ENCODE assay signal across 1 cellular context in the genomic region with DNA sequence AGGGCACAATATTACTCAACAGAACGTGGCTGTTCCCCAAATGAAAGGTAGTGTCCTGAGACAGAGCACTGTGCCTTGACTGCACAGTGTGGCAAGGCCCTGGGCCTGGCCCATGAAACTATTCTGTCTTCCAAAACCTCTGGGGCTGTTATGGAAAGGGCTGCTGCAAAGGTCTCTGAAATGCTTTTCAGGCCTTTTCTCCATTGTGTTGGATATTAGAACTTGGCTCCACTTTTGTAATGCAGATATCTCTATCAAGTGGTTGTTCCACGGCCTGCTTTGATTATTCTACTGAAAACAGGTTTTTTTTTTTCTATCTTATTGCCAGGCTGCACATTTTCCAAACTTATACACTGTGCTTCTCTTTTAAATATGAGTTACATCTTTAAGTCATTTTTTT.
TF ChIP-seq lines count a peak whose summit lies in the region.

No MANE protein-coding gene starts in this region.

TF ChIP-seq in WTC11, 78 proteins besides CTCF, POLR2A, EP300 and RAD21 (continued from another document):
- TF ChIP-seq, protein P1, sequence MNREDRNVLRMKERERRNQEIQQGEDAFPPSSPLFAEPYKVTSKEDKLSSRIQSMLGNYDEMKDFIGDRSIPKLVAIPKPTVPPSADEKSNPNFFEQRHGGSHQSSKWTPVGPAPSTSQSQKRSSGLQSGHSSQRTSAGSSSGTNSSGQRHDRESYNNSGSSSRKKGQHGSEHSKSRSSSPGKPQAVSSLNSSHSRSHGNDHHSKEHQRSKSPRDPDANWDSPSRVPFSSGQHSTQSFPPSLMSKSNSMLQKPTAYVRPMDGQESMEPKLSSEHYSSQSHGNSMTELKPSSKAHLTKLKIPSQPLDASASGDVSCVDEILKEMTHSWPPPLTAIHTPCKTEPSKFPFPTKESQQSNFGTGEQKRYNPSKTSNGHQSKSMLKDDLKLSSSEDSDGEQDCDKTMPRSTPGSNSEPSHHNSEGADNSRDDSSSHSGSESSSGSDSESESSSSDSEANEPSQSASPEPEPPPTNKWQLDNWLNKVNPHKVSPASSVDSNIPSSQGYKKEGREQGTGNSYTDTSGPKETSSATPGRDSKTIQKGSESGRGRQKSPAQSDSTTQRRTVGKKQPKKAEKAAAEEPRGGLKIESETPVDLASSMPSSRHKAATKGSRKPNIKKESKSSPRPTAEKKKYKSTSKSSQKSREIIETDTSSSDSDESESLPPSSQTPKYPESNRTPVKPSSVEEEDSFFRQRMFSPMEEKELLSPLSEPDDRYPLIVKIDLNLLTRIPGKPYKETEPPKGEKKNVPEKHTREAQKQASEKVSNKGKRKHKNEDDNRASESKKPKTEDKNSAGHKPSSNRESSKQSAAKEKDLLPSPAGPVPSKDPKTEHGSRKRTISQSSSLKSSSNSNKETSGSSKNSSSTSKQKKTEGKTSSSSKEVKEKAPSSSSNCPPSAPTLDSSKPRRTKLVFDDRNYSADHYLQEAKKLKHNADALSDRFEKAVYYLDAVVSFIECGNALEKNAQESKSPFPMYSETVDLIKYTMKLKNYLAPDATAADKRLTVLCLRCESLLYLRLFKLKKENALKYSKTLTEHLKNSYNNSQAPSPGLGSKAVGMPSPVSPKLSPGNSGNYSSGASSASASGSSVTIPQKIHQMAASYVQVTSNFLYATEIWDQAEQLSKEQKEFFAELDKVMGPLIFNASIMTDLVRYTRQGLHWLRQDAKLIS (CRISPR knock-in tag; IDR thresholded peaks at IDR 0.05; ENCODE audit: borderline replicate concordance) = no peak
- TF ChIP-seq NR3C1 (CRISPR knock-in tag; conservative IDR thresholded peaks at IDR 0.05; ENCODE audit: low read depth) (no peak), CREM (CRISPR knock-in tag; IDR thresholded peaks at IDR 0.05) (no peak), ZNF532 (CRISPR knock-in tag; IDR thresholded peaks at IDR 0.05; ENCODE audit: borderline replicate concordance) (no peak), TEAD4 (CRISPR knock-in tag; IDR thresholded peaks at IDR 0.05) (no peak), ZNF671 (CRISPR knock-in tag; IDR thresholded peaks at IDR 0.05) (no peak), ZNF138 (CRISPR knock-in tag; conservative IDR thresholded peaks at IDR 0.05) (no peak)
- TF ChIP-seq, protein P2, sequence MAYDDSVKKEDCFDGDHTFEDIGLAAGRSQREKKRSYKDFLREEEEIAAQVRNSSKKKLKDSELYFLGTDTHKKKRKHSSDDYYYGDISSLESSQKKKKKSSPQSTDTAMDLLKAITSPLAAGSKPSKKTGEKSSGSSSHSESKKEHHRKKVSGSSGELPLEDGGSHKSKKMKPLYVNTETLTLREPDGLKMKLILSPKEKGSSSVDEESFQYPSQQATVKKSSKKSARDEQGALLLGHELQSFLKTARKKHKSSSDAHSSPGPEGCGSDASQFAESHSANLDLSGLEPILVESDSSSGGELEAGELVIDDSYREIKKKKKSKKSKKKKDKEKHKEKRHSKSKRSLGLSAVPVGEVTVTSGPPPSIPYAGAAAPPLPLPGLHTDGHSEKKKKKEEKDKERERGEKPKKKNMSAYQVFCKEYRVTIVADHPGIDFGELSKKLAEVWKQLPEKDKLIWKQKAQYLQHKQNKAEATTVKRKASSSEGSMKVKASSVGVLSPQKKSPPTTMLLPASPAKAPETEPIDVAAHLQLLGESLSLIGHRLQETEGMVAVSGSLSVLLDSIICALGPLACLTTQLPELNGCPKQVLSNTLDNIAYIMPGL (CRISPR knock-in tag; IDR thresholded peaks at IDR 0.05) = no peak
- TF ChIP-seq, protein P3, sequence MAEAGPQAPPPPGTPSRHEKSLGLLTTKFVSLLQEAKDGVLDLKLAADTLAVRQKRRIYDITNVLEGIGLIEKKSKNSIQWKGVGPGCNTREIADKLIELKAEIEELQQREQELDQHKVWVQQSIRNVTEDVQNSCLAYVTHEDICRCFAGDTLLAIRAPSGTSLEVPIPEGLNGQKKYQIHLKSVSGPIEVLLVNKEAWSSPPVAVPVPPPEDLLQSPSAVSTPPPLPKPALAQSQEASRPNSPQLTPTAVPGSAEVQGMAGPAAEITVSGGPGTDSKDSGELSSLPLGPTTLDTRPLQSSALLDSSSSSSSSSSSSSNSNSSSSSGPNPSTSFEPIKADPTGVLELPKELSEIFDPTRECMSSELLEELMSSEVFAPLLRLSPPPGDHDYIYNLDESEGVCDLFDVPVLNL (CRISPR knock-in tag; IDR thresholded peaks at IDR 0.05; ENCODE audit: borderline replicate concordance, low read depth) = no peak
TF ChIP-seq in WTC11: peak in this region for 0.
